Comparison of ENCODE assay signal across 8 cellular contexts in genomic region chr15:42490743-42491539, GRCh38.
DNase-seq lines count a peak whose midpoint lies in the region; ATAC-seq, FAIRE-seq and TF ChIP-seq lines count a peak whose summit lies in the region.

Gene ZNF106 (minus strand): TSS chr15:42491141. CDS start chr15:42472289, 18,852 bp downstream.

- peaks cover 50% of the 10 kb centered on the region for H3K4me1 Mint-ChIP-seq in central memory CD8-positive, alpha-beta T cell

- DNase-seq in NCI-H446 treated with DMSO at 0.1 percent for 48 hours (lab: John Stamatoyannopoulos, UW) = peak; percentile 81
- peak; percentile 73 to 83 for DNase-seq in central memory CD8-positive, alpha-beta T cell (ENCODE audit: low spot score in 2 of 2)
- DNase-seq in stimulated activated CD4-positive, alpha-beta T cell treated with anti-CD3 and anti-CD28 coated beads, Interleukin-12 subunit alpha, Interleukin-12 subunit beta, amount 100 ng/mL, for 4 hours = peak; percentile 80

- ATAC-seq in HG03280 (IDR thresholded peaks at IDR 0.05; ENCODE audit: unreplicated experiment) (peak; percentile 58), GM21360 (IDR thresholded peaks at IDR 0.05; ENCODE audit: unreplicated experiment) (no peak)
- ATAC-seq in activated CD4-positive, CD25-positive, alpha-beta regulatory T cell treated with anti-CD3 and anti-CD28 coated beads, Interleukin-2, amount 50 U/mL, for 24 hours = peak; percentile 51 to 60
- peak; percentile 52 for ATAC-seq in central memory CD8-positive, alpha-beta T cell (replicated peaks; ENCODE audit: extremely low read depth, poor library complexity, severe bottlenecking)

- no peaks in the 10 kb centered on the region for H3K9me3 Mint-ChIP-seq in central memory CD8-positive, alpha-beta T cell

- peak within 1 kb of the TSS; percentile 99 for H3K27ac Mint-ChIP-seq in central memory CD8-positive, alpha-beta T cell (ENCODE audit: low read depth)

- peaks cover 20% of the 10 kb centered on the region for H3K36me3 Mint-ChIP-seq in central memory CD8-positive, alpha-beta T cell (ENCODE audit: insufficient read depth)

- FAIRE-seq in islet of Langerhans (lab: Jason Lieb, UNC) = peak; percentile 86

- H3K4me3 Mint-ChIP-seq in central memory CD8-positive, alpha-beta T cell = peak within 1 kb of the TSS; percentile 100

- H3K27me3 Mint-ChIP-seq in central memory CD8-positive, alpha-beta T cell = no peaks in the 10 kb centered on the region

- peak; percentile 92 for TF ChIP-seq POLR2A in GM15510 (IDR thresholded peaks at IDR 0.05; ENCODE audit: borderline replicate concordance, extremely low read depth, insufficient read length)
